In genomic region chr18:68402784-68403183, GRCh38 we compare ENCODE assay signal across 14 cellular contexts.
"Had no signal": no experiment of that assay in that cellular context is flagged by ENCODE, and none has a peak within 500 bp of the region (broad histone marks: within the 10 kb centered on the region; RNA-seq: fewer than 3 reads in every experiment).

No MANE protein-coding gene starts in this region.

- H3K36me3 ChIP-seq: esophagus muscularis mucosa, neutrophil had no signal

- H3K27ac ChIP-seq: epithelial cell of prostate, esophagus muscularis mucosa, neutrophil had no signal

- FAIRE-seq: endometrium, kidney, small intestine had no signal

- H3K27me3 ChIP-seq: esophagus muscularis mucosa, neutrophil had no signal

- H3K9me3 ChIP-seq: esophagus muscularis mucosa, neutrophil had no signal

- DNase-seq: effector memory CD4-positive, alpha-beta T cell; immature natural killer cell; kidney; naive thymus-derived CD4-positive, alpha-beta T cell; nephron progenitor cell; right cardiac atrium; small intestine; stimulated activated CD4-positive, alpha-beta T cell treated with anti-CD3 and anti-CD28 coated beads, Interleukin-12 subunit alpha, Interleukin-12 subunit beta, amount 100 ng/mL, for 4 hours; stimulated activated naive CD4-positive, alpha-beta T cell; trophoblast cell had no signal

- H3K4me3 ChIP-seq: esophagus muscularis mucosa had no signal

- H3K4me1 ChIP-seq: esophagus muscularis mucosa had no signal

- ATAC-seq: naive thymus-derived CD4-positive, alpha-beta T cell; right cardiac atrium had no signal
